ENCODE assay signal across 1 cellular context in the genomic region with DNA sequence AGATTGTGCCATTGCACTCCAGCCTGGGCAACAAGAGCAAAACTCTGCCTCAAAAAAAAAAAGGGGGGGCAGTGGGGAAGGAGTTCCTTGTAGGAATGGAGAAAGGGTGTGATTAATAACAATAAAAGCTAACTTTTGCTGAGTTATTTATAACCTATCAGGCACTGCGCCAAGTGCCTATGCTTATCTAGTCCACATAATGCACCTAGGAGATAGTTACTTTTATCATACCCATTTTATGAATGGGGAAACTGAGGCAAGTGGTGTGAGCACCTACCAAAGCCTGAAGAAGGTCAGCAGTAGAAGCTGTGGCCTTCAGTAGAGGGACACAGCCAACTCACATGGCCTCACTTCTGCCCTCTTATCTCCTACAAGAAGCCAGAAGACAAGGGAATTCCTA.
TF ChIP-seq lines count a peak whose summit lies in the region.

No MANE protein-coding gene starts in this region.

TF ChIP-seq in K562, 482 proteins besides CTCF, POLR2A, EP300 and RAD21 (continued from another document):
- TF ChIP-seq IRF2 (CRISPR knock-in tag; IDR thresholded peaks at IDR 0.05) (no peak), STAG1 (CRISPR knock-in tag; IDR thresholded peaks at IDR 0.05; ENCODE audit: borderline replicate concordance) (no peak), U2AF1 (optimal IDR thresholded peaks at IDR 0.05; ENCODE audit: low read depth, low read length) (no peak), BCOR (IDR thresholded peaks at IDR 0.05) (peak; percentile 53; the same call in 1 of the 2 replicates)
